Comparison of ENCODE assay signal across 5 cellular contexts in the genomic region with DNA sequence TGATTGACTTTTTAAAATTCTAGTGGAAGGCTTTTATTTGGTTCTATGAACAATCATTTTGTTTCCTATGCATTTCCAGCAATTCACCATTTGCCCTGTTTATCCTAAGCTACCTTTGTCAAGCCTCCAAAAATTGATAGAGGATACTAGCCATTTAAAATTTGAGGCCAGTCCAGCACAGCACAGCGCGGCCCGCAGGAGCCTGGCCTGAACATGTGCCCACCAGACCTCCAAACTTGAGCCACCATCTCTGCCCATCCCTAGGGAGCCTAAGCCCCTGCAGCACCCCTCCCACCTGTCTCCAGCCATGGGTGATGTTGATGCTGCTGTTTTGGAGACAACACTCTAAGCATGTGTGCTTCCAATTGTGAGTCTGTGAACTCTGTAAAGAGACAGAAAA.
"Had no signal": no experiment of that assay in that cellular context is flagged by ENCODE, and none has a peak within 500 bp of the region (broad histone marks: within the 10 kb centered on the region; RNA-seq: fewer than 3 reads in every experiment).

No MANE protein-coding gene starts in this region.

- H3K4me3 ChIP-seq: GM23338 had no signal

- H2AFZ ChIP-seq: GM23338 had no signal

- H3K4me2 ChIP-seq: GM23338 had no signal

- DNase-seq: H9, HCEC 1CT, KBM-7 had no signal

- ATAC-seq: GM23338, HepG2 had no signal
